11 cellular contexts compared by ENCODE assay signal in the genomic region with DNA sequence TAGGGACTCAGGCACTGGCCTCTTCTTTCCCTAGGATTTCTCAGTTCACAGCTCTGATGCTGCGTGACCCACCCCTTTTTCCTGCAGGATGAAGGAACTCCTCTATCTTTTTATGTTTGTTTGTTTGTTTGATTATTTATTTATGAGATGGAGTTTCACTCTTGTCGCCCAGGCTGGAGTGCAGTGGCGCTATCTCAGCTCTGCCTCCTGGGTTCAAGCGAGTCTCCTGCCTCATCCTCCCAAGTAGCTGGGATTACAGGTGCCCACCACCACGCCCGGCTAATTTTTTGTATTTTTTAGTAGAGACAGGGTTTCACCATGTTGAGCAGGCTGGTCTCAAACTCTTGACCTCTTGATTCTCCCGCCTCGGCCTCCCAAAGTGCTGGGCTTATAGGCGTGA. TPM values are rescaled to one million over a fixed set of nuclear protein-coding genes. Genes with fewer than 3 reads are reported as not detected.
DNase-seq lines count a peak whose midpoint lies in the region; ATAC-seq and TF ChIP-seq lines count a peak whose summit lies in the region.
"Not testable (repeated sequence)": the region's sequence is repeated elsewhere in the genome, so short reads cannot be mapped to it uniquely, and the experiment has no call there.
"Had no signal": no experiment of that assay in that cellular context is flagged by ENCODE, and none has a peak within 500 bp of the region (broad histone marks: within the 10 kb centered on the region; RNA-seq: fewer than 3 reads in every experiment).

No MANE protein-coding gene starts in this region.

- not testable (repeated sequence) for H3K36me3 ChIP-seq in CD8-positive, alpha-beta T cell (ENCODE audit: insufficient read depth, low read length); Panc1 (ENCODE audit: control insufficient read depth, insufficient read depth, low read length)

- CTCF ChIA-PET in CD8-positive, alpha-beta T cell (lab: Charles Lee) = interaction anchor here (0.9 to 8.4 kb wide), 4 partner anchors 8 to 114 kb away, joined by 3 to 145 read pairs (median 4); a partner anchor contains a TSS
- CTCF ChIA-PET in Panc1 (lab: Charles Lee) = interaction anchor here (0.6 kb wide), 2 partner anchors 104 to 142 kb away, joined by 7 to 12 read pairs; no protein-coding TSS in a partner anchor
- CTCF ChIA-PET in activated CD4-positive, alpha-beta T cell treated with anti-CD3 and anti-CD28 coated beads, Interleukin-2, amount 10 ng/mL, durations not matched to agents 7 days and 5 days (lab: Charles Lee) = interaction anchor here (1.4 to 1.9 kb wide), 3 partner anchors 14 to 113 kb away, joined by 4 to 8 read pairs (median 4); no protein-coding TSS in a partner anchor

- not testable (repeated sequence) for H3K9me3 Mint-ChIP-seq in CD8-positive, alpha-beta T cell; activated CD4-positive, alpha-beta T cell treated with anti-CD3 and anti-CD28 coated beads, Interleukin-2, amount 10 ng/mL, durations not matched to agents 7 days and 5 days; activated T-helper 2 cell treated with anti-CD3 and anti-CD28 coated beads, Interferon-gamma antibody, Interleukin-2, Interleukin-4, amounts not matched to agents 10 μg/mL and 5 μg/mL and 100 μg/mL, durations not matched to agents 14 hours and 24 hours and 36 hours; central memory CD8-positive, alpha-beta T cell; mesothelial cell of epicardium; osteocyte (ENCODE audit: unreplicated experiment)

- in situ Hi-C loops in Panc1 (cut with HindIII; ENCODE audit: low pct_unique_long_range_greater_than_20kb, low sequenced_read_pairs) = not testable (repeated sequence)

- intact Hi-C loops in CD8-positive, alpha-beta T cell (cut with DNase I, micrococcal nuclease); Panc1 (cut with micrococcal nuclease; ENCODE audit: unreplicated experiment); activated T-helper 2 cell treated with anti-CD3 and anti-CD28 coated beads, Interferon-gamma antibody, Interleukin-2, Interleukin-4, amounts not matched to agents 10 μg/mL and 5 μg/mL and 100 μg/mL, durations not matched to agents 14 hours and 24 hours and 36 hours (cut with micrococcal nuclease): not testable (repeated sequence)

- not testable (repeated sequence) for H3K27me3 ChIP-seq in CD8-positive, alpha-beta T cell (ENCODE audit: insufficient read depth, low read length); Panc1 (ENCODE audit: control insufficient read depth, insufficient read depth, low read length)

- ATAC-seq in CD8-positive, alpha-beta T cell; Panc1; central memory CD8-positive, alpha-beta T cell (replicated peaks; ENCODE audit: extremely low read depth, poor library complexity, severe bottlenecking): not testable (repeated sequence)

- peaks cover 22% of the 10 kb centered on the region for H3K4me1 Mint-ChIP-seq in CD8-positive, alpha-beta T cell (ENCODE audit: low read depth)
- H3K4me1 Mint-ChIP-seq in activated CD4-positive, alpha-beta T cell treated with anti-CD3 and anti-CD28 coated beads, Interleukin-2, amount 10 ng/mL, durations not matched to agents 7 days and 5 days = peaks cover 32% of the 10 kb centered on the region
- H3K4me1 Mint-ChIP-seq in activated T-helper 2 cell treated with anti-CD3 and anti-CD28 coated beads, Interferon-gamma antibody, Interleukin-2, Interleukin-4, amounts not matched to agents 10 μg/mL and 5 μg/mL and 100 μg/mL, durations not matched to agents 14 hours and 24 hours and 36 hours (ENCODE audit: low read depth) = peaks cover 29% of the 10 kb centered on the region
- peaks cover 25% of the 10 kb centered on the region for H3K4me1 Mint-ChIP-seq in central memory CD8-positive, alpha-beta T cell
- peaks cover 22% of the 10 kb centered on the region for H3K4me1 Mint-ChIP-seq in mesothelial cell of epicardium
- H3K4me1 Mint-ChIP-seq in osteocyte (ENCODE audit: unreplicated experiment) = peaks cover 49% of the 10 kb centered on the region

- H3K27ac ChIP-seq in CD8-positive, alpha-beta T cell (ENCODE audit: low read depth, low read length) = not testable (repeated sequence)
- H3K27ac ChIP-seq in Panc1 (ENCODE audit: low read length) = peak overlapping the region; percentile 88

- BruUV-seq in Panc1 (replicated peaks; lab: Mats Ljungman, UMichigan) = not testable (repeated sequence)

- not testable (repeated sequence) for H3K27ac Mint-ChIP-seq in CD8-positive, alpha-beta T cell; mesothelial cell of epicardium
- H3K27ac Mint-ChIP-seq in activated CD4-positive, alpha-beta T cell treated with anti-CD3 and anti-CD28 coated beads, Interleukin-2, amount 10 ng/mL, durations not matched to agents 7 days and 5 days = peak overlapping the region; percentile 65
- H3K27ac Mint-ChIP-seq in activated T-helper 2 cell treated with anti-CD3 and anti-CD28 coated beads, Interferon-gamma antibody, Interleukin-2, Interleukin-4, amounts not matched to agents 10 μg/mL and 5 μg/mL and 100 μg/mL, durations not matched to agents 14 hours and 24 hours and 36 hours = peak overlapping the region; percentile 62
- peak overlapping the region; percentile 56 for H3K27ac Mint-ChIP-seq in central memory CD8-positive, alpha-beta T cell (ENCODE audit: low read depth)
- H3K27ac Mint-ChIP-seq in osteocyte (ENCODE audit: unreplicated experiment) = peak overlapping the region; percentile 43

- not testable (repeated sequence) for H3K27me3 Mint-ChIP-seq in CD8-positive, alpha-beta T cell (ENCODE audit: low read depth); central memory CD8-positive, alpha-beta T cell; mesothelial cell of epicardium (ENCODE audit: low read depth); osteocyte (ENCODE audit: unreplicated experiment)
- peaks cover 19% of the 10 kb centered on the region for H3K27me3 Mint-ChIP-seq in activated CD4-positive, alpha-beta T cell treated with anti-CD3 and anti-CD28 coated beads, Interleukin-2, amount 10 ng/mL, durations not matched to agents 7 days and 5 days
- H3K27me3 Mint-ChIP-seq in activated T-helper 2 cell treated with anti-CD3 and anti-CD28 coated beads, Interferon-gamma antibody, Interleukin-2, Interleukin-4, amounts not matched to agents 10 μg/mL and 5 μg/mL and 100 μg/mL, durations not matched to agents 14 hours and 24 hours and 36 hours (ENCODE audit: low read depth) = peaks cover 12% of the 10 kb centered on the region

- not testable (repeated sequence) for DNase-seq in CD8-positive, alpha-beta T cell; Panc1 (ENCODE audit: low read depth, low spot score); activated CD4-positive, alpha-beta T cell treated with anti-CD3 and anti-CD28 coated beads, Interleukin-2, amount 10 ng/mL, durations not matched to agents 7 days and 5 days; activated T-helper 2 cell treated with anti-CD3 and anti-CD28 coated beads, Interferon-gamma antibody, Interleukin-2, Interleukin-4, amounts not matched to agents 10 μg/mL and 5 μg/mL and 100 μg/mL, durations not matched to agents 14 hours and 24 hours and 36 hours (ENCODE audit: low spot score); central memory CD8-positive, alpha-beta T cell (ENCODE audit: low spot score in 2 of 2); mesothelial cell of epicardium (ENCODE audit: low spot score in 2 of 2, unreplicated experiment in 2 of 2); osteocyte (ENCODE audit: extremely low spot score, unreplicated experiment)

- H3K9me3 ChIP-seq in CD8-positive, alpha-beta T cell (ENCODE audit: low read length); Panc1 (ENCODE audit: control insufficient read depth, insufficient read depth, low read depth, low read length): not testable (repeated sequence)

- H3K36me3 Mint-ChIP-seq in CD8-positive, alpha-beta T cell; activated CD4-positive, alpha-beta T cell treated with anti-CD3 and anti-CD28 coated beads, Interleukin-2, amount 10 ng/mL, durations not matched to agents 7 days and 5 days (ENCODE audit: low read depth); activated T-helper 2 cell treated with anti-CD3 and anti-CD28 coated beads, Interferon-gamma antibody, Interleukin-2, Interleukin-4, amounts not matched to agents 10 μg/mL and 5 μg/mL and 100 μg/mL, durations not matched to agents 14 hours and 24 hours and 36 hours (ENCODE audit: low read depth); central memory CD8-positive, alpha-beta T cell (ENCODE audit: insufficient read depth); mesothelial cell of epicardium; osteocyte (ENCODE audit: unreplicated experiment): not testable (repeated sequence)

- not testable (repeated sequence) for H3K4me3 ChIP-seq in CD8-positive, alpha-beta T cell (ENCODE audit: low read depth, low read length); Panc1 (ENCODE audit: low read depth in 2 of 2, low read length in 2 of 2)

- POLR2A ChIA-PET in CD8-positive, alpha-beta T cell (lab: Charles Lee) = interaction anchor here (0.6 kb wide), 1 partner anchor 10 kb away, joined by 4 read pairs; no protein-coding TSS in a partner anchor
- POLR2A ChIA-PET in Panc1 (lab: Charles Lee); activated CD4-positive, alpha-beta T cell treated with anti-CD3 and anti-CD28 coated beads, Interleukin-2, amount 10 ng/mL, durations not matched to agents 7 days and 5 days (lab: Charles Lee): not testable (repeated sequence)

- peaks cover 28% of the 10 kb centered on the region for H3K4me1 ChIP-seq in CD8-positive, alpha-beta T cell (ENCODE audit: insufficient read depth, low read length)
- H3K4me1 ChIP-seq in Panc1 (ENCODE audit: control insufficient read depth, insufficient read depth, low read length) = peaks cover 51% of the 10 kb centered on the region

- H3K4me3 Mint-ChIP-seq in CD8-positive, alpha-beta T cell = peak overlapping the region; percentile 80
- peak overlapping the region; percentile 65 for H3K4me3 Mint-ChIP-seq in activated CD4-positive, alpha-beta T cell treated with anti-CD3 and anti-CD28 coated beads, Interleukin-2, amount 10 ng/mL, durations not matched to agents 7 days and 5 days
- peak overlapping the region; percentile 80 for H3K4me3 Mint-ChIP-seq in activated T-helper 2 cell treated with anti-CD3 and anti-CD28 coated beads, Interferon-gamma antibody, Interleukin-2, Interleukin-4, amounts not matched to agents 10 μg/mL and 5 μg/mL and 100 μg/mL, durations not matched to agents 14 hours and 24 hours and 36 hours (ENCODE audit: low read depth)
- H3K4me3 Mint-ChIP-seq in central memory CD8-positive, alpha-beta T cell = peak overlapping the region; percentile 86
- H3K4me3 Mint-ChIP-seq in mesothelial cell of epicardium (peak overlapping the region; percentile 72), osteocyte (ENCODE audit: unreplicated experiment) (peak overlapping the region; percentile 64)

- not testable (repeated sequence) for TF ChIP-seq CTCF in CD8-positive, alpha-beta T cell (IDR thresholded peaks at IDR 0.05); Panc1 (IDR thresholded peaks at IDR 0.05); mesothelial cell of epicardium (IDR thresholded peaks at IDR 0.05; ENCODE audit: unreplicated experiment); osteocyte (IDR thresholded peaks at IDR 0.05)

RNA-seq across cellular contexts. Expression of a gene that starts 1.0 kb away (rescaled TPM):
- 10 to 100 TPM; 18.2 to 20.8 TPM for total RNA-seq in CD8-positive, alpha-beta T cell
- total RNA-seq in Panc1 (2021; ENCODE audit: unreplicated experiment) = 80.9 TPM
- polyA plus RNA-seq in Panc1 (2012; ENCODE audit: insufficient read length) = 75.5 TPM
- total RNA-seq in activated CD4-positive, alpha-beta T cell treated with anti-CD3 and anti-CD28 coated beads, Interleukin-2, amount 10 ng/mL, durations not matched to agents 7 days and 5 days = 1 to 10 TPM; 6.7 to 7.4 TPM
- total RNA-seq in activated T-helper 2 cell treated with anti-CD3 and anti-CD28 coated beads, Interferon-gamma antibody, Interleukin-2, Interleukin-4, amounts not matched to agents 10 μg/mL and 5 μg/mL and 100 μg/mL, durations not matched to agents 14 hours and 24 hours and 36 hours = 17.2 and 17.6 TPM in 2 replicates
- 12.5 to 15.5 TPM (median 13.2 TPM) in 3 replicates for total RNA-seq in mesothelial cell of epicardium
- total RNA-seq in osteocyte = 21.7 and 24.0 TPM in 2 replicates

RNA-seq across cellular contexts. Expression of a gene that starts 18.2 kb away (rescaled TPM):
- 10 to 100 TPM; 12.2 to 12.3 TPM for total RNA-seq in CD8-positive, alpha-beta T cell
- total RNA-seq in Panc1 (2021; ENCODE audit: unreplicated experiment) = 54.2 TPM
- polyA plus RNA-seq in Panc1 (2012; ENCODE audit: insufficient read length) = 53.1 TPM
- 10 to 100 TPM; 13.3 to 15.6 TPM for total RNA-seq in activated CD4-positive, alpha-beta T cell treated with anti-CD3 and anti-CD28 coated beads, Interleukin-2, amount 10 ng/mL, durations not matched to agents 7 days and 5 days
- 17.3 and 18.2 TPM in 2 replicates for total RNA-seq in activated T-helper 2 cell treated with anti-CD3 and anti-CD28 coated beads, Interferon-gamma antibody, Interleukin-2, Interleukin-4, amounts not matched to agents 10 μg/mL and 5 μg/mL and 100 μg/mL, durations not matched to agents 14 hours and 24 hours and 36 hours
- total RNA-seq in mesothelial cell of epicardium = 33.9 to 40.7 TPM (median 35.2 TPM) in 3 replicates
- total RNA-seq in osteocyte = 14.0 and 17.4 TPM in 2 replicates

RNA-seq across cellular contexts. Expression of a gene that starts 37.0 kb away (rescaled TPM):
- total RNA-seq in CD8-positive, alpha-beta T cell = 100 to 1,000 TPM; 123 to 129 TPM
- total RNA-seq in Panc1 (2021; ENCODE audit: unreplicated experiment) (124 TPM), mesothelial cell of epicardium (64.2 to 70.2 TPM (median 69.1 TPM) in 3 replicates), osteocyte (47.2 and 56.7 TPM in 2 replicates)
- 228 TPM for polyA plus RNA-seq in Panc1 (2012; ENCODE audit: insufficient read length)
- 10 to 100 TPM; 43.9 to 51.4 TPM for total RNA-seq in activated CD4-positive, alpha-beta T cell treated with anti-CD3 and anti-CD28 coated beads, Interleukin-2, amount 10 ng/mL, durations not matched to agents 7 days and 5 days
- total RNA-seq in activated T-helper 2 cell treated with anti-CD3 and anti-CD28 coated beads, Interferon-gamma antibody, Interleukin-2, Interleukin-4, amounts not matched to agents 10 μg/mL and 5 μg/mL and 100 μg/mL, durations not matched to agents 14 hours and 24 hours and 36 hours = 96.0 and 109 TPM in 2 replicates

RNA-seq across cellular contexts. Expression of a gene that starts 37.2 kb away (rescaled TPM):
- total RNA-seq in CD8-positive, alpha-beta T cell = 10 to 100 TPM; 13.5 to 14.4 TPM
- total RNA-seq in Panc1 (2021; ENCODE audit: unreplicated experiment) (11.1 TPM), mesothelial cell of epicardium (13.1 to 14.8 TPM (median 14.6 TPM) in 3 replicates), osteocyte (13.8 and 14.5 TPM in 2 replicates)
- polyA plus RNA-seq in Panc1 (2012; ENCODE audit: insufficient read length) = 6.5 TPM
- 1 to 10 TPM; 8.7 to 9.1 TPM for total RNA-seq in activated CD4-positive, alpha-beta T cell treated with anti-CD3 and anti-CD28 coated beads, Interleukin-2, amount 10 ng/mL, durations not matched to agents 7 days and 5 days
- total RNA-seq in activated T-helper 2 cell treated with anti-CD3 and anti-CD28 coated beads, Interferon-gamma antibody, Interleukin-2, Interleukin-4, amounts not matched to agents 10 μg/mL and 5 μg/mL and 100 μg/mL, durations not matched to agents 14 hours and 24 hours and 36 hours = 9.2 TPM in 2 replicates

RNA-seq across cellular contexts. Expression of a gene that starts 49.6 kb away (rescaled TPM):
- not detected for total RNA-seq in CD8-positive, alpha-beta T cell
- total RNA-seq in Panc1 (2021; ENCODE audit: unreplicated experiment) (16.8 TPM), mesothelial cell of epicardium (10.5 to 11.0 TPM (median 10.6 TPM) in 3 replicates), osteocyte (not detected in 2 replicates)
- 66.8 TPM for polyA plus RNA-seq in Panc1 (2012; ENCODE audit: insufficient read length)
- not detected for total RNA-seq in activated CD4-positive, alpha-beta T cell treated with anti-CD3 and anti-CD28 coated beads, Interleukin-2, amount 10 ng/mL, durations not matched to agents 7 days and 5 days
- total RNA-seq in activated T-helper 2 cell treated with anti-CD3 and anti-CD28 coated beads, Interferon-gamma antibody, Interleukin-2, Interleukin-4, amounts not matched to agents 10 μg/mL and 5 μg/mL and 100 μg/mL, durations not matched to agents 14 hours and 24 hours and 36 hours = not detected in 2 replicates
- total RNA-seq: bronchial epithelial cell, glomerular endothelial cell, sciatic nerve, SK-MEL-5 had no signal
